In genomic region chr20:53683506-53683905, GRCh38 we compare ENCODE assay signal across 28 cellular contexts.
"Had no signal": no experiment of that assay in that cellular context is flagged by ENCODE, and none has a peak within 500 bp of the region (broad histone marks: within the 10 kb centered on the region; RNA-seq: fewer than 3 reads in every experiment).

No MANE protein-coding gene starts in this region.

- H3K9me3 ChIP-seq: left lung, lower lobe of right lung, neutrophil, ovary, right atrium auricular region, sigmoid colon, spleen, stomach, suprapubic skin, thoracic aorta, tibial artery, upper lobe of right lung had no signal

- ATAC-seq: left colon; left lung; lower lobe of right lung; naive thymus-derived CD8-positive, alpha-beta T cell; stimulated activated effector memory CD8-positive, alpha-beta T cell treated with anti-CD3 and anti-CD28 coated beads, Interleukin-12 subunit alpha, Interleukin-12 subunit beta, amount 100 ng/mL, for 72 hours; stimulated activated naive CD8-positive, alpha-beta T cell treated with anti-CD3 and anti-CD28 coated beads, Interleukin-15, Interleukin-2, amounts not matched to agents 100 U/mL and 50 U/mL, for 24 hours; upper lobe of right lung had no signal

- H3K4me1 ChIP-seq: suprapubic skin had no signal

- FAIRE-seq: keratinocyte, small intestine, urothelium cell line had no signal

- H3K4me3 ChIP-seq: left lung, lower lobe of right lung, ovary, right atrium auricular region, sigmoid colon, spleen, stomach, suprapubic skin, thoracic aorta, tibial artery, upper lobe of right lung had no signal

- H3K36me3 ChIP-seq: left lung, lower lobe of right lung, neutrophil, ovary, right atrium auricular region, sigmoid colon, spleen, stomach, suprapubic skin, thoracic aorta, tibial artery, upper lobe of right lung had no signal

- H3K36me3 Mint-ChIP-seq: naive thymus-derived CD8-positive, alpha-beta T cell had no signal

- H3K9me3 Mint-ChIP-seq: naive thymus-derived CD8-positive, alpha-beta T cell; nephron; neural crest cell; stimulated activated effector memory CD8-positive, alpha-beta T cell treated with anti-CD3 and anti-CD28 coated beads, Interleukin-12 subunit alpha, Interleukin-12 subunit beta, amount 100 ng/mL, for 72 hours had no signal

- H3K27ac ChIP-seq: left lung, lower lobe of right lung, neutrophil, ovary, right atrium auricular region, sigmoid colon, spleen, stomach, suprapubic skin, thoracic aorta, tibial artery, upper lobe of right lung had no signal

- H3K4me3 Mint-ChIP-seq: naive thymus-derived CD8-positive, alpha-beta T cell; nephron; neural crest cell; stimulated activated effector memory CD8-positive, alpha-beta T cell treated with anti-CD3 and anti-CD28 coated beads, Interleukin-12 subunit alpha, Interleukin-12 subunit beta, amount 100 ng/mL, for 72 hours had no signal

- DNase-seq: head of caudate nucleus; hippocampal formation; left colon; left lung; lower lobe of right lung; mammary epithelial cell; mesenchymal stem cell; naive thymus-derived CD8-positive, alpha-beta T cell; occipital lobe; ovary; sigmoid colon; small intestine; spleen; stimulated activated CD4-positive, alpha-beta T cell treated with anti-CD3 and anti-CD28 coated beads, Interleukin-4, amount 100 ng/mL, for 24 hours; stimulated activated naive CD8-positive, alpha-beta T cell treated with anti-CD3 and anti-CD28 coated beads, Interleukin-15, Interleukin-2, amounts not matched to agents 100 U/mL and 50 U/mL, for 24 hours; stomach; tibial artery; upper lobe of right lung had no signal

- H3K27me3 ChIP-seq: left lung, neutrophil, ovary, right atrium auricular region, sigmoid colon, spleen, stomach, suprapubic skin, tibial artery, upper lobe of right lung had no signal

- H3K27me3 Mint-ChIP-seq: naive thymus-derived CD8-positive, alpha-beta T cell; progenitor cell of endocrine pancreas had no signal

- H3K27ac Mint-ChIP-seq: nephron; progenitor cell of endocrine pancreas; stimulated activated effector memory CD8-positive, alpha-beta T cell treated with anti-CD3 and anti-CD28 coated beads, Interleukin-12 subunit alpha, Interleukin-12 subunit beta, amount 100 ng/mL, for 72 hours had no signal
